Comparison of ENCODE assay signal across 1 cellular context in the genomic region with DNA sequence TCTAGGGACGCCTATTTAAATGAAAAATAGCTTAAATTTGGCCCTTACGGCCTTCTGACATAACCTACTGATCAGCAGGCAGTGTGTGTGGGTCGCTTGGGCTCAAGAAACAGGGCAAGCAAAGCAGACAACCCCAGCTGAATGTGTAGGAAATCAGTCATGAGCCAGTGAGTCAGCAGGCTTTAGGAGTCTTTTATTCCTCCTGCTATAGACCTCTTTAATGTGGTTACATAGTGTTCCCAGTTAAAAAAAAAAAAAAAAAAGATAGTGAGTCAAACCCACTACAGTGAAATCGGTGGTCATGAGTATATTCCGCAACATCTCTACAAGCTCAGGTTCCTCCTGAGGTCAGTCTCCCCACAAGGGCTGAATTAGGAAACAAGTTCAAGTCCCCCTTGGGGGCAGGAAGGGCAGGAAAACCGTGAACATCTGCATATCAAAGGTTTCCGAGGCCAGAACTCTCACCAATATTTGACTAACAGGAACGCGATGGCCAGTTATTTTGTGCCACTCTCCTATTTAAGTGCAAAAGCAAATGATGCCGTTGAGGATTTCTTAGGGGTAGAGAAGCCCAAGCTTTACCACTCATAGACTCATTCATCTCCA.
A peak's percentile ranks its signal among the peaks of the same experiment; 100 is the strongest.
TF ChIP-seq lines count a peak whose summit lies in the region.

No MANE protein-coding gene starts in this region.

TF ChIP-seq in IMR-90, 13 proteins besides CTCF, POLR2A, EP300 and RAD21 (continued from another document):
- TF ChIP-seq, protein P1, sequence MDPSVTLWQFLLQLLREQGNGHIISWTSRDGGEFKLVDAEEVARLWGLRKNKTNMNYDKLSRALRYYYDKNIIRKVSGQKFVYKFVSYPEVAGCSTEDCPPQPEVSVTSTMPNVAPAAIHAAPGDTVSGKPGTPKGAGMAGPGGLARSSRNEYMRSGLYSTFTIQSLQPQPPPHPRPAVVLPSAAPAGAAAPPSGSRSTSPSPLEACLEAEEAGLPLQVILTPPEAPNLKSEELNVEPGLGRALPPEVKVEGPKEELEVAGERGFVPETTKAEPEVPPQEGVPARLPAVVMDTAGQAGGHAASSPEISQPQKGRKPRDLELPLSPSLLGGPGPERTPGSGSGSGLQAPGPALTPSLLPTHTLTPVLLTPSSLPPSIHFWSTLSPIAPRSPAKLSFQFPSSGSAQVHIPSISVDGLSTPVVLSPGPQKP (IDR thresholded peaks at IDR 0.05; ENCODE audit: borderline replicate concordance, low read depth, low read length) = no peak
- TF ChIP-seq BHLHE40 (IDR thresholded peaks at IDR 0.05; ENCODE audit: low read depth, low read length) (peak; percentile 68; the same call in 1 of the 2 replicates), RCOR1 (IDR thresholded peaks at IDR 0.05; ENCODE audit: insufficient replicate concordance, low read length) (no peak), NFE2L2 (IDR thresholded peaks at IDR 0.05; ENCODE audit: low read depth, low read length) (peak; percentile 69; the same call in 1 of the 2 replicates)
